ENCODE assay signal across 25 cellular contexts in genomic region chr16:54102888-54103866, GRCh38.
"Had no signal": no experiment of that assay in that cellular context is flagged by ENCODE, and none has a peak within 500 bp of the region (broad histone marks: within the 10 kb centered on the region; RNA-seq: fewer than 3 reads in every experiment).

No MANE protein-coding gene starts in this region.

- ATAC-seq: activated T-cell treated with anti-CD3 and anti-CD28 coated beads, Interleukin-2, amount 50 U/mL, for 4 hours; Panc1; Right ventricle myocardium inferior; T-cell had no signal

- DNase-seq: activated CD4-positive, alpha-beta memory T cell treated with anti-CD3 and anti-CD28 coated beads for 36 hours; activated CD4-positive, alpha-beta T cell treated with anti-CD3 and anti-CD28 coated beads, Interleukin-2, amount 10 ng/mL, durations not matched to agents 7 days and 5 days; activated CD4-positive, CD25-positive, alpha-beta regulatory T cell; activated CD8-positive, alpha-beta memory T cell treated with anti-CD3 and anti-CD28 coated beads for 24 hours; activated effector memory CD4-positive, alpha-beta T cell treated with anti-CD3 and anti-CD28 coated beads, Interleukin-2, amount 50 U/mL, for 16 hours; activated naive CD4-positive, alpha-beta T cell treated with Interleukin-2 at 50 U/mL for 16 hours; activated T-cell treated with anti-CD3 and anti-CD28 coated beads, Interleukin-2, amount 50 U/mL, for 4 hours; amygdala; MG63; MV-4-11; NCI-H1092 treated with DMSO at 0.1 percent for 48 hours; NCI-H1417 treated with DMSO at 0.1 percent for 48 hours; NCI-H1694; NCI-H2029; NCI-H526; NK-92 treated with Interleukin-12 subunit alpha and Interleukin-12 subunit beta, amount 100 ng/mL, for 24 hours; OCI-M1; RPMI8226; T-cell; T-helper 2 cell; T1000 had no signal

- FAIRE-seq: astrocyte, TTC549 had no signal
